Comparison of ENCODE assay signal across 7 cellular contexts in the genomic region with DNA sequence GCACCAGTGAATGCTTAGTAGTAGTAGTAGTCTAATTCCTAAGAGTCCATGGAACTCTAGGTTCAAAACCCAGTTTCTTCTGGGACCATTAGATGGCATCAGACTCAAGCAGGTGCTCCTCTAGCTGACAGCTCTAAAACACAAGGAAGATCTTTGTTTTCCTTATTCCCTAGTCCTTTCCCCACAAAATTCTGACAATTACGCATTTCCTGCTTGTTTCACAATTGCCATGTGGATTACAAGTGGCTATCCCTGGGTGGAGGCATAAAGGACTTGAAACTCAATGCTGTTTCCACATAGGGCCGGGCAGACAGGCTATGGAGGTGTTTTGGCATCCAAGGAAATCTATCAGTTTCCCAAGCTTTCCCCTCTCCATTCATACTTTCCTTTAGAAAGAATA. TPM values are rescaled to one million over a fixed set of nuclear protein-coding genes. Genes with fewer than 3 reads are reported as not detected.
A peak's percentile ranks its signal among the peaks of the same experiment; 100 is the strongest.
DNase-seq lines count a peak whose midpoint lies in the region; ATAC-seq and TF ChIP-seq lines count a peak whose summit lies in the region.

No MANE protein-coding gene starts in this region.

- H3K4me1 ChIP-seq in Panc1 (ENCODE audit: control insufficient read depth, insufficient read depth, low read length): no peaks in the 10 kb centered on the region

- DNase-seq in GM12864 (ENCODE audit: low read depth): no peak
- DNase-seq in Panc1 (ENCODE audit: low read depth, low spot score): no peak
- peak; percentile 10 for DNase-seq in fibroblast of the conjunctiva (ENCODE audit: low read depth)
- DNase-seq in sciatic nerve (ENCODE audit: low spot score): no peak
- DNase-seq in NCI-H524 treated with DMSO at 0.1 percent for 48 hours (lab: John Stamatoyannopoulos, UW): no peak
- DNase-seq in posterior cingulate gyrus: no peak

- H3K4me3 ChIP-seq in GM12864 (ENCODE audit: low read depth, low read length): no peak overlapping the region
- no peak overlapping the region for H3K4me3 ChIP-seq in Panc1 (ENCODE audit: low read depth in 2 of 2, low read length in 2 of 2)

- BruUV-seq in Panc1 (replicated peaks; lab: Mats Ljungman, UMichigan): no TSS peak

- ATAC-seq in Panc1 (peak; percentile 71; the same call in 1 of the 2 replicates), sciatic nerve (peak; percentile 94), GM19328 (IDR thresholded peaks at IDR 0.05; ENCODE audit: unreplicated experiment) (no peak)

- H3K36me3 ChIP-seq in Panc1 (ENCODE audit: control insufficient read depth, insufficient read depth, low read length): peaks cover 2% of the 10 kb centered on the region; the same call in 1 of the 2 replicates

- H3K27ac ChIP-seq in Panc1 (ENCODE audit: low read length): no peak overlapping the region

- in situ Hi-C loops in Panc1 (cut with HindIII; ENCODE audit: low pct_unique_long_range_greater_than_20kb, low sequenced_read_pairs): no loop called here

- CTCF ChIA-PET in Panc1 (lab: Charles Lee): interaction anchor here (1.3 kb wide), 1 partner anchor 42 kb away, joined by 7 read pairs; no protein-coding TSS in a partner anchor

- POLR2A ChIA-PET in Panc1 (lab: Charles Lee): no interaction called here

- intact Hi-C loops in Panc1 (cut with micrococcal nuclease; ENCODE audit: unreplicated experiment) (no loop called here), sciatic nerve (cut with DNase I) (no loop called here), posterior cingulate gyrus (cut with DNase I) (no loop called here)

- no peaks in the 10 kb centered on the region for H3K27me3 ChIP-seq in Panc1 (ENCODE audit: control insufficient read depth, insufficient read depth, low read length)

- H3K9me3 ChIP-seq in Panc1 (ENCODE audit: control insufficient read depth, insufficient read depth, low read depth, low read length): no peaks in the 10 kb centered on the region

- TF ChIP-seq CTCF in GM12864 (IDR thresholded peaks at IDR 0.05; ENCODE audit: low read depth, low read length, missing control alignments): peak; percentile 28
- TF ChIP-seq CTCF in Panc1 (IDR thresholded peaks at IDR 0.05): peak; percentile 60

RNA-seq across cellular contexts. Expression of a gene that starts 9.2 kb away (rescaled TPM):
- 0.39 TPM for total RNA-seq in Panc1 (2021; ENCODE audit: unreplicated experiment)
- not detected for polyA plus RNA-seq in Panc1 (2012; ENCODE audit: insufficient read length)
- 1.8 TPM for total RNA-seq in sciatic nerve

RNA-seq across cellular contexts. Expression of a gene that starts 12.6 kb away (rescaled TPM):
- total RNA-seq in Panc1 (2021; ENCODE audit: unreplicated experiment): 93.6 TPM
- polyA plus RNA-seq in Panc1 (2012; ENCODE audit: insufficient read length): 112 TPM
- total RNA-seq in sciatic nerve: 26.3 TPM

RNA-seq across cellular contexts. Expression of a gene that starts 17.9 kb away (rescaled TPM):
- total RNA-seq in Panc1 (2021; ENCODE audit: unreplicated experiment) (43.8 TPM), sciatic nerve (39.3 TPM)
- polyA plus RNA-seq in Panc1 (2012; ENCODE audit: insufficient read length): 37.8 TPM

RNA-seq across cellular contexts. Expression of a gene that starts 27.5 kb away (rescaled TPM):
- total RNA-seq in Panc1 (2021; ENCODE audit: unreplicated experiment) (74.7 TPM), sciatic nerve (32.8 TPM)
- 70.5 TPM for polyA plus RNA-seq in Panc1 (2012; ENCODE audit: insufficient read length)

RNA-seq across cellular contexts. Expression of a gene that starts 28.0 kb away (rescaled TPM):
- total RNA-seq in Panc1 (2021; ENCODE audit: unreplicated experiment): 41.5 TPM
- polyA plus RNA-seq in Panc1 (2012; ENCODE audit: insufficient read length): 46.9 TPM
- 41.1 TPM for total RNA-seq in sciatic nerve
